In the genomic region with DNA sequence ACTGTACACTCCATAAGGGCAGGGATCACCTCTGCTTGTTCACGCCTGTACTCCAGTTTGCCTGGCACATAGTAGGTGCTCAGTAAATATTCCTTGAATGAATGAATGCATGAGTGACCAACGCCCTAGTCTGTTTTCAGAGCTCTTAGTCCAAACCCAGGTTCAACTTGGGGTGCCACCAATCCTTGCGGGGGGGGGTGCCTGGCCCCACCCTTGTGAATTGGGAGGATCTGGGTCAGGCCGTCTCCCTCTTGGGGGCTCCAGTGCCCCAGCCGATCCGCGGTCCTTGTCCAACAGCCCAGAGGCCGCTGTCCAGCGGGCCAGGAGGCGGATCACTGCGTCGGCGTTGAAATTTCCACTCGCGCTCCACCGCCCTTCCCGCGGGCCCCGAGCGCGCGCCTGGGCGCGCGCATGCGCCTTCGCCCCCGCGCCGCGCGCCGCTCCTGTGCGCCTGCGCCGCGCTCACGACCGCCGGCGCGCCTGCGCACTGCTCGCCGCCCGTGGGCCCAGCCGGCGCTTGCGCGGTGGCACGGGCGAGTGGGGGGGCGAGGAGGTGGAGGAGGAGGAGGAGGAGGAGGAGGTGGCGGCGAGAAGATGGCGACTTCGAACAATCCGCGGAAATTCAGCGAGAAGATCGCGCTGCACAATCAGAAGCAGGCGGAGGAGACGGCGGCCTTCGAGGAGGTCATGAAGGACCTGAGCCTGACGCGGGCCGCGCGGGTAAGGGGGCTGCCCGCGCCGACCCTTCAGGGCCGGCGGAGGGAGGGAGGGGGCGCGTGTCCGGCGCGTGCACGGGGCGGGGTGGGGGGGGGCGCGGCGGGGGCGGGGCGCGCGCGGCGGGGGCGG, we compare ENCODE assay signal across 8 cellular contexts. TPM values are rescaled to one million over a fixed set of nuclear protein-coding genes. Genes with fewer than 3 reads are reported as not detected.
DNase-seq lines count a peak whose midpoint lies in the region; ATAC-seq and TF ChIP-seq lines count a peak whose summit lies in the region.

A gene with protein sequence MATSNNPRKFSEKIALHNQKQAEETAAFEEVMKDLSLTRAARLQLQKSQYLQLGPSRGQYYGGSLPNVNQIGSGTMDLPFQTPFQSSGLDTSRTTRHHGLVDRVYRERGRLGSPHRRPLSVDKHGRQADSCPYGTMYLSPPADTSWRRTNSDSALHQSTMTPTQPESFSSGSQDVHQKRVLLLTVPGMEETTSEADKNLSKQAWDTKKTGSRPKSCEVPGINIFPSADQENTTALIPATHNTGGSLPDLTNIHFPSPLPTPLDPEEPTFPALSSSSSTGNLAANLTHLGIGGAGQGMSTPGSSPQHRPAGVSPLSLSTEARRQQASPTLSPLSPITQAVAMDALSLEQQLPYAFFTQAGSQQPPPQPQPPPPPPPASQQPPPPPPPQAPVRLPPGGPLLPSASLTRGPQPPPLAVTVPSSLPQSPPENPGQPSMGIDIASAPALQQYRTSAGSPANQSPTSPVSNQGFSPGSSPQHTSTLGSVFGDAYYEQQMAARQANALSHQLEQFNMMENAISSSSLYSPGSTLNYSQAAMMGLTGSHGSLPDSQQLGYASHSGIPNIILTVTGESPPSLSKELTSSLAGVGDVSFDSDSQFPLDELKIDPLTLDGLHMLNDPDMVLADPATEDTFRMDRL (plus strand): TSS at position 572 of the 846 bp plus-strand sequence. CDS start 23 bp downstream, at position 595.

- H3K4me3 Mint-ChIP-seq in activated CD4-positive, alpha-beta T cell treated with anti-CD3 and anti-CD28 coated beads, Interleukin-2, amount 10 ng/mL, durations not matched to agents 7 days and 5 days = peak within 1 kb of the TSS; percentile 84

- no peaks in the 10 kb centered on the region for H3K9me3 ChIP-seq in AG04450 (ENCODE audit: control insufficient read depth, insufficient read depth, low read length)
- H3K9me3 ChIP-seq in left lung = no peaks in the 10 kb centered on the region

- H3K27me3 ChIP-seq in AG04450 (ENCODE audit: control insufficient read depth, insufficient read depth, low read length) (no peaks in the 10 kb centered on the region), left lung (no peaks in the 10 kb centered on the region)

- H3K27me3 Mint-ChIP-seq in activated CD4-positive, alpha-beta T cell treated with anti-CD3 and anti-CD28 coated beads, Interleukin-2, amount 10 ng/mL, durations not matched to agents 7 days and 5 days = no peaks in the 10 kb centered on the region

- ATAC-seq in GM19023 (IDR thresholded peaks at IDR 0.05; ENCODE audit: unreplicated experiment) = peak; percentile 75
- peak; percentile 76 for ATAC-seq in HG03439 (IDR thresholded peaks at IDR 0.05; ENCODE audit: unreplicated experiment)
- ATAC-seq in left lung = peak; percentile 85

- TF ChIP-seq CTCF in AG04450 (IDR thresholded peaks at IDR 0.05; ENCODE audit: low read depth, low read length) (peak; percentile 10; the same call in 1 of the 2 replicates), left lung (IDR thresholded peaks at IDR 0.05) (no peak)

- peak within 1 kb of the TSS; percentile 78 for H3K4me3 ChIP-seq in AG04450 (ENCODE audit: low read depth, low read length)
- H3K4me3 ChIP-seq in left lung = peak within 1 kb of the TSS; percentile 36 to 52

- H3K36me3 Mint-ChIP-seq in activated CD4-positive, alpha-beta T cell treated with anti-CD3 and anti-CD28 coated beads, Interleukin-2, amount 10 ng/mL, durations not matched to agents 7 days and 5 days (ENCODE audit: low read depth) = no peaks in the 10 kb centered on the region

- no peaks in the 10 kb centered on the region for H3K36me3 ChIP-seq in left lung

- peaks cover 21% of the 10 kb centered on the region for H3K4me1 Mint-ChIP-seq in activated CD4-positive, alpha-beta T cell treated with anti-CD3 and anti-CD28 coated beads, Interleukin-2, amount 10 ng/mL, durations not matched to agents 7 days and 5 days

- intact Hi-C loops in left lung (cut with DNase I) = no loop called here

- CTCF ChIA-PET in AG04450 (lab: Charles Lee) = no interaction called here
- CTCF ChIA-PET in activated CD4-positive, alpha-beta T cell treated with anti-CD3 and anti-CD28 coated beads, Interleukin-2, amount 10 ng/mL, durations not matched to agents 7 days and 5 days (lab: Charles Lee) = interaction anchor here (0.6 to 1.2 kb wide), 2 partner anchors 11 to 220 kb away, joined by 3 read pairs; no protein-coding TSS in a partner anchor

- DNase-seq in AG04450 (ENCODE audit: low read depth, low spot score) = peak; percentile 54
- DNase-seq in NCI-H526 (lab: John Stamatoyannopoulos, UW) = peak; percentile 36 to 84
- DNase-seq in activated CD4-positive, alpha-beta T cell treated with anti-CD3 and anti-CD28 coated beads, Interleukin-2, amount 10 ng/mL, durations not matched to agents 7 days and 5 days = peak; percentile 93
- DNase-seq in dedifferentiated amniotic fluid mesenchymal stem cell (ENCODE audit: extremely low spot score) = peak; percentile 63
- DNase-seq in left lung = peak; percentile 92 to 96
- peak; percentile 92 to 93 for DNase-seq in stimulated activated CD4-positive, alpha-beta T cell treated with anti-CD3 and anti-CD28 coated beads, Interleukin-2, amount 100 ng/mL, for 24 hours

- H3K27ac Mint-ChIP-seq in activated CD4-positive, alpha-beta T cell treated with anti-CD3 and anti-CD28 coated beads, Interleukin-2, amount 10 ng/mL, durations not matched to agents 7 days and 5 days = peak within 1 kb of the TSS; percentile 94

- no peaks in the 10 kb centered on the region for H3K9me3 Mint-ChIP-seq in activated CD4-positive, alpha-beta T cell treated with anti-CD3 and anti-CD28 coated beads, Interleukin-2, amount 10 ng/mL, durations not matched to agents 7 days and 5 days

- peaks cover 10 to 35% of the 10 kb centered on the region in 2 donors for H3K4me1 ChIP-seq in left lung

- H3K27ac ChIP-seq in AG04450 (ENCODE audit: low read depth, low read length) (peak within 1 kb of the TSS; percentile 21), left lung (peak within 1 kb of the TSS; percentile 74 to 83)

- POLR2A ChIA-PET in AG04450 (lab: Yijun Ruan, JAX) = interaction anchor here (0.6 kb wide), 3 partner anchors 83 to 393 kb away, joined by 3 to 9 read pairs (median 4); no protein-coding TSS in a partner anchor
- POLR2A ChIA-PET in activated CD4-positive, alpha-beta T cell treated with anti-CD3 and anti-CD28 coated beads, Interleukin-2, amount 10 ng/mL, durations not matched to agents 7 days and 5 days (lab: Charles Lee) = no interaction called here

RNA-seq across cellular contexts. Expression of the gene that starts here (rescaled TPM):
- 1.0 and 1.4 TPM in 2 replicates for polyA plus RNA-seq in AG04450 (2011; rRNA removed)
- 0.97 and 1.00 TPM in 2 replicates for polyA minus RNA-seq in AG04450 (2011; rRNA and poly(A)+ RNA removed)
- 10 to 100 TPM; 10.2 to 10.3 TPM for total RNA-seq in activated CD4-positive, alpha-beta T cell treated with anti-CD3 and anti-CD28 coated beads, Interleukin-2, amount 10 ng/mL, durations not matched to agents 7 days and 5 days
- total RNA-seq in left lung = 10 to 100 TPM; 11.3 to 13.8 TPM

Comparison
In these comparisons a context has a peak if more than half of its experiments do, and no peak if none do; other contexts are left out.
1. Peak in every context shown above with its lines: DNase-seq, ATAC-seq, H3K4me3 ChIP-seq and H3K27ac ChIP-seq.